25 cellular contexts compared by ENCODE assay signal in the genomic region with DNA sequence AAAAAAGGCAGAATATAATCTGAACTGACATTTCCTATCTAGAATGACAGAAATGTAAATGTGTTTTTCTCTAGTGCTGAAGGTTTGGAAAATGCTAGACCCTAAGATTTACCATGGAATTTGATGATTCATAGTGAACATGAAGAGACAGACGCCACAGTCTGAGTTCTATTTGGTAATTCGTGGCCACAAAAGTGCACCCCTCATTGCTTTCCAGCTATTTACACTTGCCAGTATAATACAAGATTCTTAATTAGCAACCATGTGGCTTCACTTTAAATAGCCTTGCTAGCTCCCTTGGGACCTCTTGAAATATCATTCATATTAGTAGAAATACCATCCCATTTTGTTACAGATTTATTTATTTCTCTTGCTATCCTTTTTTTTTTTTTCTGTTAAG.
A peak's percentile ranks its signal among the peaks of the same experiment; 100 is the strongest.
DNase-seq lines count a peak whose midpoint lies in the region; ATAC-seq and TF ChIP-seq lines count a peak whose summit lies in the region.
"Had no signal": no experiment of that assay in that cellular context is flagged by ENCODE, and none has a peak within 500 bp of the region (broad histone marks: within the 10 kb centered on the region; RNA-seq: fewer than 3 reads in every experiment).

No MANE protein-coding gene starts in this region.

- H3K23ac ChIP-seq in mesenchymal stem cell (ENCODE audit: low read length in 2 of 2), result no peak overlapping the region

- no peaks in the 10 kb centered on the region for H3K27me3 Mint-ChIP-seq in effector memory CD8-positive, alpha-beta T cell
- no peaks in the 10 kb centered on the region for H3K27me3 Mint-ChIP-seq in stimulated activated naive CD8-positive, alpha-beta T cell treated with anti-CD3 and anti-CD28 coated beads, Interleukin-15, amount 100 ng/mL, for 72 hours
- H3K27me3 Mint-ChIP-seq: activated CD4-positive, alpha-beta memory T cell treated with anti-CD3 and anti-CD28 coated beads, Interleukin-2, amount 10 ng/mL, durations not matched to agents 7 days and 5 days; activated naive CD8-positive, alpha-beta T cell had no signal

- H3K4me2 ChIP-seq in mesenchymal stem cell (ENCODE audit: low read length, poor library complexity, severe bottlenecking), result no peak overlapping the region

- WGBS in mesenchymal stem cell, result 26% methylated on average over 2 of the region's 2 CpGs

- no peak overlapping the region for H3K9ac ChIP-seq in mesenchymal stem cell (ENCODE audit: low read length)

- ATAC-seq in effector memory CD8-positive, alpha-beta T cell (replicated peaks), result no peak
- no peak for ATAC-seq in GM18511 (IDR thresholded peaks at IDR 0.05; ENCODE audit: unreplicated experiment)
- ATAC-seq in stimulated activated naive CD8-positive, alpha-beta T cell treated with anti-CD3 and anti-CD28 coated beads, Interleukin-15, amount 100 ng/mL, for 72 hours, result no peak
- ATAC-seq: activated T-cell treated with anti-CD3 and anti-CD28 coated beads, Interleukin-2, amount 50 U/mL, for 4 hours; left lung; right lobe of liver; WTC11 had no signal

- DNase-seq in AG08395 (ENCODE audit: low spot score) (peak; percentile 60), NCI-H69 (lab: John Stamatoyannopoulos, UW) (peak; percentile 62), epithelial cell of esophagus (ENCODE audit: low read depth) (peak; percentile 45), mesenchymal stem cell (peak; percentile 6), GM10266 (ENCODE audit: extremely low spot score) (no peak)
- no peak for DNase-seq in effector memory CD8-positive, alpha-beta T cell
- no peak for DNase-seq in stimulated activated naive CD8-positive, alpha-beta T cell treated with anti-CD3 and anti-CD28 coated beads, Interleukin-15, amount 100 ng/mL, for 72 hours
- DNase-seq: activated CD4-positive, alpha-beta memory T cell treated with anti-CD3 and anti-CD28 coated beads, Interleukin-2, amount 10 ng/mL, durations not matched to agents 7 days and 5 days; activated T-cell treated with anti-CD3 and anti-CD28 coated beads, Interleukin-2, amount 50 U/mL, for 4 hours; COR-L47; EL; left lung; NCI-H187; NCI-H510A; right lobe of liver; SIG-M5; stimulated activated naive CD4-positive, alpha-beta T cell treated with Interleukin-2 at 50 U/mL for 16 hours; T-helper 2 cell had no signal

- no peak overlapping the region for H2BK12ac ChIP-seq in mesenchymal stem cell (ENCODE audit: low read length in 2 of 2)

- H3K4me1 Mint-ChIP-seq in effector memory CD8-positive, alpha-beta T cell (ENCODE audit: low read depth in 2 of 2), result no peaks in the 10 kb centered on the region
- no peaks in the 10 kb centered on the region for H3K4me1 Mint-ChIP-seq in stimulated activated naive CD8-positive, alpha-beta T cell treated with anti-CD3 and anti-CD28 coated beads, Interleukin-15, amount 100 ng/mL, for 72 hours
- H3K4me1 Mint-ChIP-seq: activated CD4-positive, alpha-beta memory T cell treated with anti-CD3 and anti-CD28 coated beads, Interleukin-2, amount 10 ng/mL, durations not matched to agents 7 days and 5 days; WTC11 had no signal

- no peak overlapping the region for H3K18ac ChIP-seq in mesenchymal stem cell (ENCODE audit: low read depth in 1 of 2, low read length in 2 of 2)

- H3K27ac ChIP-seq in mesenchymal stem cell (ENCODE audit: low read length, poor library complexity, severe bottlenecking), result peak overlapping the region; percentile 74
- H3K27ac ChIP-seq: cardiac muscle cell, left lung, neutrophil, right lobe of liver, tibial nerve had no signal

- no peak overlapping the region for H2AK5ac ChIP-seq in mesenchymal stem cell (ENCODE audit: low read length, severe bottlenecking)

- no peak overlapping the region for H3K27ac Mint-ChIP-seq in effector memory CD8-positive, alpha-beta T cell
- H3K27ac Mint-ChIP-seq in stimulated activated naive CD8-positive, alpha-beta T cell treated with anti-CD3 and anti-CD28 coated beads, Interleukin-15, amount 100 ng/mL, for 72 hours, result no peak overlapping the region
- H3K27ac Mint-ChIP-seq: activated CD4-positive, alpha-beta memory T cell treated with anti-CD3 and anti-CD28 coated beads, Interleukin-2, amount 10 ng/mL, durations not matched to agents 7 days and 5 days; activated naive CD8-positive, alpha-beta T cell; WTC11 had no signal

- TF ChIP-seq CTCF in epithelial cell of esophagus (IDR thresholded peaks at IDR 0.05; ENCODE audit: insufficient read depth, low read depth, low read length, missing control alignments), result no peak
- no peak for TF ChIP-seq CTCF in GM10266 (IDR thresholded peaks at IDR 0.05; ENCODE audit: control insufficient read depth, insufficient read depth, low read depth, missing control alignments)

- H3K9me3 ChIP-seq in mesenchymal stem cell (ENCODE audit: control insufficient read depth, low read length), result no peaks in the 10 kb centered on the region
- H3K9me3 ChIP-seq: HAP-1, left lung, neutrophil, right lobe of liver, tibial nerve had no signal

- no peak overlapping the region for H2BK120ac ChIP-seq in mesenchymal stem cell (ENCODE audit: low read depth, low read length)

- no peaks in the 10 kb centered on the region for H3K36me3 Mint-ChIP-seq in effector memory CD8-positive, alpha-beta T cell (ENCODE audit: insufficient read depth)
- H3K36me3 Mint-ChIP-seq: WTC11 had no signal

- no peaks in the 10 kb centered on the region for H3K4me1 ChIP-seq in mesenchymal stem cell (ENCODE audit: control insufficient read depth, insufficient read depth, low read depth, low read length)
- H3K4me1 ChIP-seq: HAP-1, left lung, right lobe of liver, tibial nerve had no signal

- no peak overlapping the region for H3K4me3 Mint-ChIP-seq in effector memory CD8-positive, alpha-beta T cell
- H3K4me3 Mint-ChIP-seq in stimulated activated naive CD8-positive, alpha-beta T cell treated with anti-CD3 and anti-CD28 coated beads, Interleukin-15, amount 100 ng/mL, for 72 hours, result no peak overlapping the region
- H3K4me3 Mint-ChIP-seq: activated CD4-positive, alpha-beta memory T cell treated with anti-CD3 and anti-CD28 coated beads, Interleukin-2, amount 10 ng/mL, durations not matched to agents 7 days and 5 days; activated naive CD8-positive, alpha-beta T cell; activated T-cell treated with anti-CD3 and anti-CD28 coated beads, Interleukin-2, amount 50 U/mL, for 4 hours; WTC11 had no signal

- no peak overlapping the region for H3K4ac ChIP-seq in mesenchymal stem cell (ENCODE audit: low read depth in 1 of 2, low read length in 2 of 2)

- no peaks in the 10 kb centered on the region for H3K36me3 ChIP-seq in mesenchymal stem cell (ENCODE audit: control insufficient read depth in 1 of 2, insufficient read depth in 2 of 2, low read depth in 1 of 2, low read length in 2 of 2)
- H3K36me3 ChIP-seq: cardiac muscle cell, HAP-1, left lung, neutrophil, right lobe of liver, tibial nerve had no signal

- no peak overlapping the region for H3K14ac ChIP-seq in mesenchymal stem cell (ENCODE audit: low read length in 2 of 2)

- no peak overlapping the region for H2BK5ac ChIP-seq in mesenchymal stem cell (ENCODE audit: low read depth, low read length, poor library complexity, severe bottlenecking)

- no peaks in the 10 kb centered on the region for H3K79me1 ChIP-seq in mesenchymal stem cell (replicated peaks; ENCODE audit: low read length, poor library complexity, severe bottlenecking)

- no peaks in the 10 kb centered on the region for H3K27me3 ChIP-seq in mesenchymal stem cell (ENCODE audit: control insufficient read depth in 1 of 2, insufficient read depth in 1 of 2, low read length in 2 of 2)
- H3K27me3 ChIP-seq: cardiac muscle cell, left lung, neutrophil, right lobe of liver, tibial nerve had no signal

- H2BK15ac ChIP-seq in mesenchymal stem cell (ENCODE audit: low read depth, poor library complexity, severe bottlenecking), result no peak overlapping the region

- H3K9me3 Mint-ChIP-seq in effector memory CD8-positive, alpha-beta T cell, result peaks cover 12 to 14% of the 10 kb centered on the region in 2 donors
- H3K9me3 Mint-ChIP-seq in stimulated activated naive CD8-positive, alpha-beta T cell treated with anti-CD3 and anti-CD28 coated beads, Interleukin-15, amount 100 ng/mL, for 72 hours, result peaks cover 26 to 32% of the 10 kb centered on the region in 2 donors

- H3K4me3 ChIP-seq in epithelial cell of esophagus (ENCODE audit: low read length) (no peak overlapping the region), mesenchymal stem cell (ENCODE audit: insufficient read depth in 1 of 2, low read depth in 1 of 2, low read length in 2 of 2) (no peak overlapping the region)
- H3K4me3 ChIP-seq: cardiac muscle cell, HAP-1, left lung, right lobe of liver, tibial nerve had no signal

- no peak overlapping the region for H2AFZ ChIP-seq in mesenchymal stem cell (ENCODE audit: low read depth, low read length)

- no peak overlapping the region for H4K91ac ChIP-seq in mesenchymal stem cell (ENCODE audit: low read length)

- no peak overlapping the region for H4K8ac ChIP-seq in mesenchymal stem cell (ENCODE audit: low read length)

Comparison
In these comparisons a context has a peak if more than half of its experiments do, and no peak if none do; other contexts are left out.
1. DNase-seq: peak in AG08395 (single experiment), NCI-H69 (single experiment), epithelial cell of esophagus (single experiment) and mesenchymal stem cell (single experiment); none in GM10266 (single experiment), effector memory CD8-positive, alpha-beta T cell (0 of 3) and stimulated activated naive CD8-positive, alpha-beta T cell treated with anti-CD3 and anti-CD28 coated beads, Interleukin-15, amount 100 ng/mL, for 72 hours (0 of 2).